28 cellular contexts compared by ENCODE assay signal in the genomic region with DNA sequence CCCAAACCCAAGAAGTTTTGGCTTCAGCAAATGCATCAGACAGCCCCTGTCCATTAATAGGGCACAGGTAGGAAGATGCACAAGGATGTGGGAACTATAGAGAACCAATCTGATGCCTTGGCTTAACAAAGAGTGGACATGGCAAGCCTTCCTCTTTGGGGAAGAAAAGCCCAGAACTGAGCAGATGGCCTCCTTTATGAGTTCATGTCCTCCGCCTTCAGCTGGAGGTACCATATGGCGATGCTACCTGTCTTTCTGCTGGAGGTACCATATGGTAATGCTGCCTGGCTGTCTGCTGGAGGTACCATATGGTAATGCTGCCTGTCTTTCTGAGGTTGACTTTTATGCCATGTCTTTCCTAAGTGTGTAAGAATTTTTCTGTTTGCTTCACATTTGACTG. TPM values are rescaled to one million over a fixed set of nuclear protein-coding genes. Genes with fewer than 3 reads are reported as not detected.
DNase-seq lines count a peak whose midpoint lies in the region; ATAC-seq and TF ChIP-seq lines count a peak whose summit lies in the region.
"Had no signal": no experiment of that assay in that cellular context is flagged by ENCODE, and none has a peak within 500 bp of the region (broad histone marks: within the 10 kb centered on the region; RNA-seq: fewer than 3 reads in every experiment).

No MANE protein-coding gene starts in this region.

- intact Hi-C loops in activated CD8-positive, alpha-beta T cell treated with anti-CD3 and anti-CD28 coated beads for 36 hours (cut with micrococcal nuclease), result no loop called here
- intact Hi-C loops in naive thymus-derived CD4-positive, alpha-beta T cell (cut with micrococcal nuclease), result no loop called here
- intact Hi-C loops in posterior vena cava (cut with DNase I), result no loop called here

- H3K4me1 ChIP-seq in naive thymus-derived CD4-positive, alpha-beta T cell (ENCODE audit: control insufficient read depth in 2 of 2, insufficient read depth in 2 of 2, low read length in 2 of 2), result peaks cover 14 to 21% of the 10 kb centered on the region in 2 donors
- H3K4me1 ChIP-seq in foreskin keratinocyte, result no peaks in the 10 kb centered on the region

- H3K27ac Mint-ChIP-seq in activated CD8-positive, alpha-beta T cell treated with anti-CD3 and anti-CD28 coated beads for 36 hours, result peak overlapping the region; percentile 37
- H3K27ac Mint-ChIP-seq in activated CD8-positive, alpha-beta T cell treated with anti-CD3 and anti-CD28 coated beads, Interleukin-2, amount 10 ng/mL, durations not matched to agents 7 days and 5 days, result no peak overlapping the region
- H3K27ac Mint-ChIP-seq in activated T-helper 17 cell treated with anti-CD3 and anti-CD28 coated beads, Interleukin-2, amount 50 U/mL, for 72 hours, result peak overlapping the region; percentile 57
- H3K27ac Mint-ChIP-seq in naive thymus-derived CD4-positive, alpha-beta T cell, result peak overlapping the region in 6 of 9 donors; percentile 2 to 67 (median 22)
- H3K27ac Mint-ChIP-seq: type B pancreatic cell, WTC11 had no signal

- H3K4me3 ChIP-seq in naive thymus-derived CD4-positive, alpha-beta T cell (ENCODE audit: low read length), result no peak overlapping the region
- H3K4me3 ChIP-seq: heart right ventricle, lower lobe of right lung, Peyer's patch, right atrium auricular region had no signal

- H3K9me3 Mint-ChIP-seq in activated CD8-positive, alpha-beta T cell treated with anti-CD3 and anti-CD28 coated beads for 36 hours, result no peaks in the 10 kb centered on the region
- no peaks in the 10 kb centered on the region for H3K9me3 Mint-ChIP-seq in activated CD8-positive, alpha-beta T cell treated with anti-CD3 and anti-CD28 coated beads, Interleukin-2, amount 10 ng/mL, durations not matched to agents 7 days and 5 days (ENCODE audit: insufficient read depth)
- no peaks in the 10 kb centered on the region for H3K9me3 Mint-ChIP-seq in activated T-helper 17 cell treated with anti-CD3 and anti-CD28 coated beads, Interleukin-2, amount 50 U/mL, for 72 hours
- H3K9me3 Mint-ChIP-seq in naive thymus-derived CD4-positive, alpha-beta T cell, result no peaks in the 10 kb centered on the region
- H3K9me3 Mint-ChIP-seq: CD4-positive, CD25-positive, alpha-beta regulatory T cell; effector memory CD8-positive, alpha-beta T cell; neural crest cell; type B pancreatic cell; WTC11 had no signal

- TF ChIP-seq CTCF in activated CD8-positive, alpha-beta T cell treated with anti-CD3 and anti-CD28 coated beads for 36 hours (IDR thresholded peaks at IDR 0.05), result no peak
- TF ChIP-seq CTCF in foreskin keratinocyte (conservative IDR thresholded peaks at IDR 0.05), result no peak

- POLR2A ChIA-PET in activated CD8-positive, alpha-beta T cell treated with anti-CD3 and anti-CD28 coated beads for 36 hours (lab: Charles Lee), result interaction anchor here (0.7 to 2.2 kb wide), 3 partner anchors 9 to 16 kb away, joined by 3 to 13 read pairs (median 3); no protein-coding TSS in a partner anchor
- POLR2A ChIA-PET in activated CD8-positive, alpha-beta T cell treated with anti-CD3 and anti-CD28 coated beads, Interleukin-2, amount 10 ng/mL, durations not matched to agents 7 days and 5 days (lab: Charles Lee), result interaction anchor here (3.0 kb wide), 1 partner anchor 17 kb away, joined by 27 read pairs; no protein-coding TSS in a partner anchor
- POLR2A ChIA-PET in naive thymus-derived CD4-positive, alpha-beta T cell (lab: Charles Lee), result interaction anchor here (0.8 to 5.4 kb wide), 3 partner anchors 14 to 22 kb away, joined by 4 to 47 read pairs (median 4); a partner anchor contains a TSS

- peak overlapping the region; percentile 8 for H3K27ac ChIP-seq in naive thymus-derived CD4-positive, alpha-beta T cell (ENCODE audit: low read depth, low read length)
- no peak overlapping the region for H3K27ac ChIP-seq in foreskin keratinocyte
- H3K27ac ChIP-seq: heart right ventricle, KMS-11, lower lobe of right lung, parathyroid adenoma, Peyer's patch, right atrium auricular region had no signal

- ATAC-seq in activated CD8-positive, alpha-beta T cell treated with anti-CD3 and anti-CD28 coated beads for 36 hours, result no peak
- ATAC-seq in activated CD8-positive, alpha-beta T cell treated with anti-CD3 and anti-CD28 coated beads, Interleukin-2, amount 10 ng/mL, durations not matched to agents 7 days and 5 days, result no peak
- ATAC-seq in activated T-helper 17 cell treated with anti-CD3 and anti-CD28 coated beads, Interleukin-2, amount 50 U/mL, for 72 hours (replicated peaks), result no peak
- ATAC-seq in naive thymus-derived CD4-positive, alpha-beta T cell, result no peak
- no peak for ATAC-seq in foreskin keratinocyte
- ATAC-seq: effector memory CD8-positive, alpha-beta T cell; heart right ventricle; lower lobe of right lung; WTC11 had no signal

- no peak overlapping the region for H3K4me3 Mint-ChIP-seq in activated CD8-positive, alpha-beta T cell treated with anti-CD3 and anti-CD28 coated beads for 36 hours
- no peak overlapping the region for H3K4me3 Mint-ChIP-seq in activated CD8-positive, alpha-beta T cell treated with anti-CD3 and anti-CD28 coated beads, Interleukin-2, amount 10 ng/mL, durations not matched to agents 7 days and 5 days
- no peak overlapping the region for H3K4me3 Mint-ChIP-seq in activated T-helper 17 cell treated with anti-CD3 and anti-CD28 coated beads, Interleukin-2, amount 50 U/mL, for 72 hours
- no peak overlapping the region for H3K4me3 Mint-ChIP-seq in naive thymus-derived CD4-positive, alpha-beta T cell
- H3K4me3 Mint-ChIP-seq: effector memory CD8-positive, alpha-beta T cell; type B pancreatic cell; WTC11 had no signal

- CTCF ChIA-PET in activated CD8-positive, alpha-beta T cell treated with anti-CD3 and anti-CD28 coated beads for 36 hours (lab: Charles Lee), result interaction anchor here (1.2 to 1.8 kb wide), 3 partner anchors 12 to 13 kb away, joined by 3 to 9 read pairs (median 6); no protein-coding TSS in a partner anchor
- CTCF ChIA-PET in activated CD8-positive, alpha-beta T cell treated with anti-CD3 and anti-CD28 coated beads, Interleukin-2, amount 10 ng/mL, durations not matched to agents 7 days and 5 days (lab: Charles Lee), result interaction anchor here (1.3 to 1.4 kb wide), 2 partner anchors 14 to 25 kb away, joined by 3 read pairs; no protein-coding TSS in a partner anchor
- CTCF ChIA-PET in naive thymus-derived CD4-positive, alpha-beta T cell (lab: Charles Lee), result interaction anchor here (2.2 kb wide), 1 partner anchor 12 kb away, joined by 6 read pairs; no protein-coding TSS in a partner anchor

- no peaks in the 10 kb centered on the region for H3K27me3 ChIP-seq in naive thymus-derived CD4-positive, alpha-beta T cell (ENCODE audit: control insufficient read depth in 2 of 2, insufficient read depth in 2 of 2, low read length in 2 of 2)
- H3K27me3 ChIP-seq in foreskin keratinocyte, result no peaks in the 10 kb centered on the region
- H3K27me3 ChIP-seq: heart right ventricle, Peyer's patch, right atrium auricular region had no signal

- H3K9me3 ChIP-seq in naive thymus-derived CD4-positive, alpha-beta T cell (ENCODE audit: control insufficient read depth in 2 of 3, low read length in 3 of 3), result no peaks in the 10 kb centered on the region
- H3K9me3 ChIP-seq: heart right ventricle, lower lobe of right lung, Peyer's patch, right atrium auricular region had no signal

- no peak for DNase-seq in activated CD8-positive, alpha-beta T cell treated with anti-CD3 and anti-CD28 coated beads for 36 hours
- DNase-seq in activated CD8-positive, alpha-beta T cell treated with anti-CD3 and anti-CD28 coated beads, Interleukin-2, amount 10 ng/mL, durations not matched to agents 7 days and 5 days, result no peak
- peak; percentile 81 for DNase-seq in NCI-H1694 treated with DMSO at 0.1 percent for 48 hours (lab: John Stamatoyannopoulos, UW)
- DNase-seq in naive thymus-derived CD4-positive, alpha-beta T cell, result peak in 1 of 9 donors; percentile 12
- DNase-seq in posterior vena cava (ENCODE audit: low spot score), result no peak
- DNase-seq in activated effector memory CD4-positive, alpha-beta T cell treated with Interleukin-2 at 50 U/mL for 16 hours, result no peak
- DNase-seq in foreskin keratinocyte, result no peak
- DNase-seq: activated CD4-positive, alpha-beta T cell treated with anti-CD3 and anti-CD28 coated beads, Interleukin-2, amount 50 U/mL, for 48 hours; activated CD8-positive, alpha-beta memory T cell treated with anti-CD3 and anti-CD28 coated beads, Interleukin-2, amount 50 U/mL, for 48 hours; amniotic stem cell; CD4-positive, CD25-positive, alpha-beta regulatory T cell; cortex of kidney; DMS153; effector memory CD8-positive, alpha-beta T cell; heart right ventricle; lower lobe of right lung; NCI-H1417 treated with DMSO at 0.1 percent for 48 hours; NCI-H526; SHP77 treated with DMSO at 0.1 percent for 48 hours; stimulated activated CD4-positive, alpha-beta T cell treated with anti-CD3 and anti-CD28 coated beads, Interleukin-2, amount 100 ng/mL, for 24 hours had no signal

- H3K36me3 ChIP-seq in naive thymus-derived CD4-positive, alpha-beta T cell (ENCODE audit: control insufficient read depth in 2 of 3, insufficient read depth in 3 of 3, low read length in 3 of 3), result peaks cover 24 to 58% (median 35%) of the 10 kb centered on the region in 3 experiments

- peaks cover 34% of the 10 kb centered on the region for H3K36me3 Mint-ChIP-seq in activated CD8-positive, alpha-beta T cell treated with anti-CD3 and anti-CD28 coated beads for 36 hours (ENCODE audit: low read depth)
- H3K36me3 Mint-ChIP-seq in activated CD8-positive, alpha-beta T cell treated with anti-CD3 and anti-CD28 coated beads, Interleukin-2, amount 10 ng/mL, durations not matched to agents 7 days and 5 days (ENCODE audit: low read depth), result peaks cover 72% of the 10 kb centered on the region
- peaks cover 68% of the 10 kb centered on the region for H3K36me3 Mint-ChIP-seq in activated T-helper 17 cell treated with anti-CD3 and anti-CD28 coated beads, Interleukin-2, amount 50 U/mL, for 72 hours (ENCODE audit: low read depth)
- H3K36me3 Mint-ChIP-seq in naive thymus-derived CD4-positive, alpha-beta T cell, result peaks cover 0 to 38% (median 12%) of the 10 kb centered on the region in 5 donors

- no peaks in the 10 kb centered on the region for H3K27me3 Mint-ChIP-seq in activated CD8-positive, alpha-beta T cell treated with anti-CD3 and anti-CD28 coated beads for 36 hours
- H3K27me3 Mint-ChIP-seq in activated CD8-positive, alpha-beta T cell treated with anti-CD3 and anti-CD28 coated beads, Interleukin-2, amount 10 ng/mL, durations not matched to agents 7 days and 5 days (ENCODE audit: low read depth), result no peaks in the 10 kb centered on the region
- H3K27me3 Mint-ChIP-seq in activated T-helper 17 cell treated with anti-CD3 and anti-CD28 coated beads, Interleukin-2, amount 50 U/mL, for 72 hours, result no peaks in the 10 kb centered on the region
- no peaks in the 10 kb centered on the region for H3K27me3 Mint-ChIP-seq in naive thymus-derived CD4-positive, alpha-beta T cell
- H3K27me3 Mint-ChIP-seq: CD4-positive, CD25-positive, alpha-beta regulatory T cell; effector memory CD8-positive, alpha-beta T cell; type B pancreatic cell had no signal

- peaks cover 41% of the 10 kb centered on the region for H3K4me1 Mint-ChIP-seq in activated CD8-positive, alpha-beta T cell treated with anti-CD3 and anti-CD28 coated beads for 36 hours (ENCODE audit: low read depth)
- peaks cover 59% of the 10 kb centered on the region for H3K4me1 Mint-ChIP-seq in activated CD8-positive, alpha-beta T cell treated with anti-CD3 and anti-CD28 coated beads, Interleukin-2, amount 10 ng/mL, durations not matched to agents 7 days and 5 days (ENCODE audit: low read depth)
- H3K4me1 Mint-ChIP-seq in activated T-helper 17 cell treated with anti-CD3 and anti-CD28 coated beads, Interleukin-2, amount 50 U/mL, for 72 hours, result peaks cover 31% of the 10 kb centered on the region
- peaks cover 30 to 51% (median 46%) of the 10 kb centered on the region in 7 donors for H3K4me1 Mint-ChIP-seq in naive thymus-derived CD4-positive, alpha-beta T cell

RNA-seq across cellular contexts. Expression of a gene that starts 6.0 kb away (rescaled TPM):
- 10 to 100 TPM; 63.8 to 67.8 TPM for total RNA-seq in activated CD8-positive, alpha-beta T cell treated with anti-CD3 and anti-CD28 coated beads for 36 hours
- 100 to 1,000 TPM; 104 to 111 TPM for total RNA-seq in activated CD8-positive, alpha-beta T cell treated with anti-CD3 and anti-CD28 coated beads, Interleukin-2, amount 10 ng/mL, durations not matched to agents 7 days and 5 days
- total RNA-seq in activated T-helper 17 cell treated with anti-CD3 and anti-CD28 coated beads, Interleukin-2, amount 50 U/mL, for 72 hours, result 100 to 1,000 TPM; 104 to 148 TPM
- total RNA-seq in naive thymus-derived CD4-positive, alpha-beta T cell, result 100 to 1,000 TPM in 2 of 5 experiments, 10 to 100 TPM in 3; 70.2 to 124 (median 90.9) TPM
- polyA plus RNA-seq in naive thymus-derived CD4-positive, alpha-beta T cell, result 10 to 100 TPM; 58.5 to 62.4 TPM
- 10 to 100 TPM; 54.4 to 56.8 TPM for total RNA-seq in posterior vena cava
- total RNA-seq in foreskin keratinocyte, result 38.0 and 43.8 TPM in 2 replicates
- polyA plus RNA-seq in foreskin keratinocyte, result 39.4 and 40.4 TPM in 2 replicates

RNA-seq across cellular contexts. Expression of a gene that starts 7.4 kb away (rescaled TPM):
- total RNA-seq in activated CD8-positive, alpha-beta T cell treated with anti-CD3 and anti-CD28 coated beads for 36 hours, result 10 to 100 TPM; 38.6 to 38.7 TPM
- 10 to 100 TPM; 75.1 to 81.4 TPM for total RNA-seq in activated CD8-positive, alpha-beta T cell treated with anti-CD3 and anti-CD28 coated beads, Interleukin-2, amount 10 ng/mL, durations not matched to agents 7 days and 5 days
- total RNA-seq in activated T-helper 17 cell treated with anti-CD3 and anti-CD28 coated beads, Interleukin-2, amount 50 U/mL, for 72 hours, result 10 to 100 TPM; 60.4 to 67.0 TPM
- total RNA-seq in naive thymus-derived CD4-positive, alpha-beta T cell, result 10 to 100 TPM; 48.2 to 77.6 (median 64.5) TPM
- 10 to 100 TPM; 48.2 to 68.7 TPM for polyA plus RNA-seq in naive thymus-derived CD4-positive, alpha-beta T cell
- 10 to 100 TPM; 46.7 to 49.2 TPM for total RNA-seq in posterior vena cava
- 20.0 and 21.7 TPM in 2 replicates for total RNA-seq in foreskin keratinocyte
- 31.5 and 32.8 TPM in 2 replicates for polyA plus RNA-seq in foreskin keratinocyte

RNA-seq across cellular contexts. Expression of a gene that starts 14.3 kb away (rescaled TPM):
- 1 to 10 TPM; 1.1 to 1.6 TPM for total RNA-seq in activated CD8-positive, alpha-beta T cell treated with anti-CD3 and anti-CD28 coated beads for 36 hours
- total RNA-seq in activated CD8-positive, alpha-beta T cell treated with anti-CD3 and anti-CD28 coated beads, Interleukin-2, amount 10 ng/mL, durations not matched to agents 7 days and 5 days, result 1 to 10 TPM; 2.0 to 2.2 TPM
- 1 to 10 TPM; 2.9 to 7.7 TPM for total RNA-seq in activated T-helper 17 cell treated with anti-CD3 and anti-CD28 coated beads, Interleukin-2, amount 50 U/mL, for 72 hours
- total RNA-seq in naive thymus-derived CD4-positive, alpha-beta T cell, result 1 to 10 TPM in 4 of 5 experiments, under 1 TPM in 1; 0.69 to 8.6 (median 3.0) TPM
- polyA plus RNA-seq in naive thymus-derived CD4-positive, alpha-beta T cell, result under 1 TPM in 1 of 2 donors, not detected in 1; 0.08 TPM
- total RNA-seq in posterior vena cava (1 to 10 TPM in 1 of 2 donors, under 1 TPM in 1; 0.71 to 2.1 TPM), foreskin keratinocyte (0.71 and 0.75 TPM in 2 replicates)
- polyA plus RNA-seq in foreskin keratinocyte, result 0.39 and 0.51 TPM in 2 replicates
- polyA plus RNA-seq: CD4-positive, CD25-positive, alpha-beta regulatory T cell had no signal

RNA-seq across cellular contexts. Expression of a gene that starts 22.5 kb away (rescaled TPM):
- 10 to 100 TPM; 31.3 to 33.3 TPM for total RNA-seq in activated CD8-positive, alpha-beta T cell treated with anti-CD3 and anti-CD28 coated beads for 36 hours
- 10 to 100 TPM; 57.0 to 59.5 TPM for total RNA-seq in activated CD8-positive, alpha-beta T cell treated with anti-CD3 and anti-CD28 coated beads, Interleukin-2, amount 10 ng/mL, durations not matched to agents 7 days and 5 days
- total RNA-seq in activated T-helper 17 cell treated with anti-CD3 and anti-CD28 coated beads, Interleukin-2, amount 50 U/mL, for 72 hours, result 10 to 100 TPM; 27.9 to 29.8 TPM
- total RNA-seq in naive thymus-derived CD4-positive, alpha-beta T cell, result 10 to 100 TPM; 50.1 to 79.5 (median 71.3) TPM
- 10 to 100 TPM; 72.4 to 90.7 TPM for polyA plus RNA-seq in naive thymus-derived CD4-positive, alpha-beta T cell
- total RNA-seq in posterior vena cava, result 10 to 100 TPM; 33.8 to 34.7 TPM
- 36.3 and 41.1 TPM in 2 replicates for total RNA-seq in foreskin keratinocyte
- 44.6 and 53.1 TPM in 2 replicates for polyA plus RNA-seq in foreskin keratinocyte

RNA-seq across cellular contexts. Expression of a gene that starts 23.5 kb away (rescaled TPM):
- total RNA-seq in activated CD8-positive, alpha-beta T cell treated with anti-CD3 and anti-CD28 coated beads for 36 hours, result 10 to 100 TPM; 22.4 to 26.3 TPM
- 10 to 100 TPM; 19.1 to 23.1 TPM for total RNA-seq in activated CD8-positive, alpha-beta T cell treated with anti-CD3 and anti-CD28 coated beads, Interleukin-2, amount 10 ng/mL, durations not matched to agents 7 days and 5 days
- 10 to 100 TPM; 24.1 to 26.6 TPM for total RNA-seq in activated T-helper 17 cell treated with anti-CD3 and anti-CD28 coated beads, Interleukin-2, amount 50 U/mL, for 72 hours
- 10 to 100 TPM; 11.4 to 24.0 (median 17.9) TPM for total RNA-seq in naive thymus-derived CD4-positive, alpha-beta T cell
- 10 to 100 TPM; 24.5 to 32.7 TPM for polyA plus RNA-seq in naive thymus-derived CD4-positive, alpha-beta T cell
- total RNA-seq in posterior vena cava, result 10 to 100 TPM in 1 of 2 donors, 1 to 10 TPM in 1; 8.9 to 11.6 TPM
- total RNA-seq in foreskin keratinocyte, result 12.4 and 13.8 TPM in 2 replicates
- 8.0 and 9.3 TPM in 2 replicates for polyA plus RNA-seq in foreskin keratinocyte
